In the genomic region with DNA sequence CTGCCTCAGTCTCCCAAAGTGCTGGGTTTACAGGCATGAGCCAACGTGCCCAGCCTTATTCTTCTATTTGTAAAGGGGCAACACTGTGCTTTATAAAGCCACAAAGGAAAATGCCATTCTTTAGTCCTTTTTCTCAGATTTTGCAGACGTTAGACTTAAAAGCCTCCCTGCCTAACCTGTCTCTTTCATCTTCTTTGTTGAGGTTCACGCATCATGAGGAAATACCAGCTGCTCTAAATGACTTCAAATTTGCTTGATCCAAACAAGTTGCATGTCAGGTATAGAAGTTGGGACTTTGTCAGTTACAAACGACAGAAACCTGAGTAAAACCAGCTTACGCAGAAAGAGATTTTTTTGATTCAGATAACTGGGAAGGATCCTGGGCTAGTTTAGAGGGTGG, we compare ENCODE assay signal across 1 cellular context.
TF ChIP-seq lines count a peak whose summit lies in the region.

No MANE protein-coding gene starts in this region.

TF ChIP-seq in K562, 482 proteins besides CTCF, POLR2A, EP300 and RAD21:
- TF ChIP-seq SMARCA4 (IDR thresholded peaks at IDR 0.05) (no peak), TFAM (CRISPR knock-in tag; conservative IDR thresholded peaks at IDR 0.05) (no peak), U2AF1 (optimal IDR thresholded peaks at IDR 0.05; ENCODE audit: low read depth, low read length) (no peak), NR2C2 (CRISPR knock-in tag; IDR thresholded peaks at IDR 0.05) (no peak), NR2C2 (tag; IDR thresholded peaks at IDR 0.05) (no peak), ZNF696 (CRISPR knock-in tag; conservative IDR thresholded peaks at IDR 0.05) (no peak), ZSCAN32 (CRISPR knock-in tag; IDR thresholded peaks at IDR 0.05) (no peak), SETDB1 (IDR thresholded peaks at IDR 0.05; ENCODE audit: low read length) (no peak), HMGN3 (IDR thresholded peaks at IDR 0.05; ENCODE audit: borderline replicate concordance, extremely low read depth, insufficient read length, low read depth, low read length) (no peak)
